8 cellular contexts compared by ENCODE assay signal in the genomic region with DNA sequence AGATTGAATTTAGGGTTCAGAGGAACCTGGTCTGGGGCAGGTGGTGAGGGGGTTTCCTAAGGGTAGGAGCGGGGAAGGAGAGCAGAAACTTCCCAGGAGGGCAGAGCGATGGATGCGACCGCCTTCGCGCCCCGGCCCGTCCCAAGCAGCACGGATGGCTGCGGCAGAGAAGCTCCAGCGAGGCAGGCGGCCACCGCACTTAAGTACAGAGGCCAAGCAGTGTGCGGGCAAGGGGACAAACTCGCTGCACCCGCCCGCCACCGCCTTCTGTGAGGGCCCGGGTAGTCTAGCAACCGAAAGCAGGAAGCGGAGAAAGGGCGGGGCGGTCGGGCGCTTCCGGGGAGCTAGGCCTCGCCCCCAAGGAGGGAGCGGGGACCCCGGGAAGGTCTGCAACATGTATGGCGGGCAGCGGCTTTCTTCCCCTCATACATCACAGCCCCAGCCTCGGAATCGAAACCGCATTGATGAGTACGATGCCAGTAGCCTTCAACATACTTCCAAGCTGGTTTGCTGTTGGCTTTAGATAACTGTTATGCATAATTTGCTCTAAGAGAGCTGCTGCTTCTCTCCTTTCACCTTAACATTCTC. TPM values are rescaled to one million over a fixed set of nuclear protein-coding genes. Genes with fewer than 3 reads are reported as not detected.
DNase-seq lines count a peak whose midpoint lies in the region; ATAC-seq and TF ChIP-seq lines count a peak whose summit lies in the region.

A gene with protein sequence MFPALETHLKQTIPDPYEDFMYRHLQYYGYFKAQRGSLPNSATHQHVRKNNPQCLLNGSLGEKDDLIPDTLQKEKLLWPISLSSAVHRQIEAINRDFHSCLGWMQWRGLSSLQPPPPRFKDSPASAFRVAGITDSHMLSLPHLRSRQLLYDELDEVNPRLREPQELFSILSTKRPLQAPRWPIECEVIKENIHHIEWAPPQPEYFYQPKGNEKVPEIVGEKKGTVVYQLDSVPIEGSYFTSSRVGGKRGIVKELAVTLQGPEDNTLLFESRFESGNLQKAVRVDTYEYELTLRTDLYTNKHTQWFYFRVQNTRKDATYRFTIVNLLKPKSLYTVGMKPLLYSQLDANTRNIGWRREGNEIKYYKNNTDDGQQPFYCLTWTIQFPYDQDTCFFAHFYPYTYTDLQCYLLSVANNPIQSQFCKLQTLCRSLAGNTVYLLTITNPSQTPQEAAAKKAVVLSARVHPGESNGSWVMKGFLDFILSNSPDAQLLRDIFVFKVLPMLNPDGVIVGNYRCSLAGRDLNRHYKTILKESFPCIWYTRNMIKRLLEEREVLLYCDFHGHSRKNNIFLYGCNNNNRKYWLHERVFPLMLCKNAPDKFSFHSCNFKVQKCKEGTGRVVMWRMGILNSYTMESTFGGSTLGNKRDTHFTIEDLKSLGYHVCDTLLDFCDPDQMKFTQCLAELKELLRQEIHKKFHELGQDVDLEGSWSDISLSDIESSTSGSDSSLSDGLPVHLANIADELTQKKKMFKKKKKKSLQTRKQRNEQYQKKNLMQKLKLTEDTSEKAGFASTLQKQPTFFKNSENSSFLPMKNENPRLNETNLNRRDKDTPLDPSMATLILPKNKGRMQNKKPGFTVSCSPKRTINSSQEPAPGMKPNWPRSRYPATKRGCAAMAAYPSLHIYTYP (minus strand): TSS at position 288 of the 588 bp plus-strand sequence. CDS start 719 bp downstream, outside the sequence.

- peaks cover 16% of the 10 kb centered on the region for H3K4me1 Mint-ChIP-seq in activated CD8-positive, alpha-beta T cell treated with anti-CD3 and anti-CD28 coated beads for 36 hours (ENCODE audit: low read depth)

- peak; percentile 99 for ATAC-seq in GM19023 (IDR thresholded peaks at IDR 0.05; ENCODE audit: unreplicated experiment)
- peak; percentile 99 for ATAC-seq in HG03175 (IDR thresholded peaks at IDR 0.05; ENCODE audit: unreplicated experiment)
- peak; percentile 99 for ATAC-seq in activated CD8-positive, alpha-beta T cell treated with anti-CD3 and anti-CD28 coated beads for 36 hours
- peak; percentile 92 for ATAC-seq in lung (ENCODE audit: insufficient read depth, low FRiP score)

- no peaks in the 10 kb centered on the region for H3K9me3 ChIP-seq in lung (ENCODE audit: control insufficient read depth in 2 of 2, insufficient read depth in 1 of 2, low read length in 1 of 2)

- no peaks in the 10 kb centered on the region for H3K27me3 ChIP-seq in lung (ENCODE audit: control insufficient read depth, insufficient read depth)

- peak within 1 kb of the TSS; percentile 87 for H3K4me3 Mint-ChIP-seq in activated CD8-positive, alpha-beta T cell treated with anti-CD3 and anti-CD28 coated beads for 36 hours

- intact Hi-C loops in activated CD8-positive, alpha-beta T cell treated with anti-CD3 and anti-CD28 coated beads for 36 hours (cut with micrococcal nuclease): loop anchor here (5.0 kb wide), 1 partner anchor 73 kb away; the partner anchor contains the start of gene MTCH2

- H3K27me3 Mint-ChIP-seq in activated CD8-positive, alpha-beta T cell treated with anti-CD3 and anti-CD28 coated beads for 36 hours: no peaks in the 10 kb centered on the region

- peaks cover 15 to 26% of the 10 kb centered on the region in 2 donors for H3K36me3 ChIP-seq in lung (ENCODE audit: control insufficient read depth in 2 of 2, insufficient read depth in 2 of 2, low read length in 2 of 2)

- H3K27ac Mint-ChIP-seq in activated CD8-positive, alpha-beta T cell treated with anti-CD3 and anti-CD28 coated beads for 36 hours: peak within 1 kb of the TSS; percentile 90

- H3K4me1 ChIP-seq in lung (ENCODE audit: control insufficient read depth in 2 of 2, insufficient read depth in 2 of 2, low read length in 2 of 2): peaks cover 0 to 3% of the 10 kb centered on the region in 2 donors

- WGBS in lung, 2 donors: 1% methylated on average over 32 to 35 of the region's 35 CpGs

- POLR2A ChIA-PET in activated CD8-positive, alpha-beta T cell treated with anti-CD3 and anti-CD28 coated beads for 36 hours (lab: Charles Lee): interaction anchor here (0.6 to 1.9 kb wide), 6 partner anchors 21 to 884 kb away, joined by 3 to 6 read pairs (median 4); partner anchors contain the start of gene CELF1

- no peaks in the 10 kb centered on the region for H3K9me3 Mint-ChIP-seq in activated CD8-positive, alpha-beta T cell treated with anti-CD3 and anti-CD28 coated beads for 36 hours

- H3K36me3 Mint-ChIP-seq in activated CD8-positive, alpha-beta T cell treated with anti-CD3 and anti-CD28 coated beads for 36 hours (ENCODE audit: low read depth): peaks cover 22% of the 10 kb centered on the region

- peak within 1 kb of the TSS in 1 of 2 donors; percentile 86 for H3K27ac ChIP-seq in lung (ENCODE audit: low read depth in 1 of 2, low read length in 1 of 2)

- DNase-seq in AG09309 (ENCODE audit: low read depth) (no peak), NCI-H69 (lab: John Stamatoyannopoulos, UW) (peak; percentile 92), lung (ENCODE audit: low spot score) (peak; percentile 79)
- peak; percentile 94 for DNase-seq in activated CD8-positive, alpha-beta T cell treated with anti-CD3 and anti-CD28 coated beads for 36 hours
- peak; percentile 74 for DNase-seq in effector CD8-positive, alpha-beta T cell (lab: John Stamatoyannopoulos, UW)
- peak; percentile 65 to 83 (median 67) for DNase-seq in stimulated activated CD4-positive, alpha-beta T cell treated with anti-CD3 and anti-CD28 coated beads, TNF-alpha, amount 100 ng/mL, for 48 hours (ENCODE audit: low read depth in 3 of 3)

- CTCF ChIA-PET in activated CD8-positive, alpha-beta T cell treated with anti-CD3 and anti-CD28 coated beads for 36 hours (lab: Charles Lee): interaction anchor here (1.0 to 2.1 kb wide), 6 partner anchors 10 to 341 kb away, joined by 3 to 9 read pairs (median 6); no protein-coding TSS in a partner anchor

- TF ChIP-seq CTCF in AG09309 (IDR thresholded peaks at IDR 0.05; ENCODE audit: control insufficient read depth, insufficient read depth, low read depth, low read length, missing control alignments) (no peak), lung (IDR thresholded peaks at IDR 0.05; ENCODE audit: control extremely low read depth, extremely low read depth) (no peak)
- TF ChIP-seq CTCF in activated CD8-positive, alpha-beta T cell treated with anti-CD3 and anti-CD28 coated beads for 36 hours (IDR thresholded peaks at IDR 0.05): no peak

- H3K4me3 ChIP-seq in AG09309 (ENCODE audit: control insufficient read depth, low read depth, low read length): peak within 1 kb of the TSS; percentile 82
- peak within 1 kb of the TSS; percentile 67 for H3K4me3 ChIP-seq in lung

RNA-seq across cellular contexts. Expression of the gene that starts here (rescaled TPM):
- 1 to 10 TPM; 4.5 to 7.1 TPM for total RNA-seq in activated CD8-positive, alpha-beta T cell treated with anti-CD3 and anti-CD28 coated beads for 36 hours
- total RNA-seq in lung: 10 to 100 TPM; 11.0 to 12.5 TPM
- polyA plus RNA-seq in lung: 1 to 10 TPM; 3.1 to 3.2 TPM
